Comparison of ENCODE assay signal across 16 cellular contexts in the genomic region with DNA sequence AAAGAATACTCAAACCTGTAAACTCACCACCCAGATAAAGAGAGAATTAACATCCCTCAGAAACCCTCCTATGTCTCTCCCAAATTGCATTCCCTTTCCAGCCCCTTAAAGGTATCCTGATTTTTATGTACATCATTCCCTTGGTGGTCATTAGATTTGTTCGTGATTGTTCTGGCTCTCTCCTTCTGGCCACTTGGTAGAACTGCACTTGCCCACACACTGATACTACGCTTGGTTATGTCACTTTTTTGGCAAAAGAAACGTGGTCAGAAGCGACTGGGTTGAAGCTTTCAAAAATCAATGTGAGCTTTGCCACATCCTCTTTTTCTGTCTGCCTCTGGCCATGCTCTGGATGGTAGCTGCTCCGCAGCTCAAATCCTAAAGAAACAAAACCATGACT.
DNase-seq lines count a peak whose midpoint lies in the region; ATAC-seq and TF ChIP-seq lines count a peak whose summit lies in the region.
"Had no signal": no experiment of that assay in that cellular context is flagged by ENCODE, and none has a peak within 500 bp of the region (broad histone marks: within the 10 kb centered on the region; RNA-seq: fewer than 3 reads in every experiment).

No MANE protein-coding gene starts in this region.

- no peak overlapping the region for H3K4me2 ChIP-seq in DND-41 (ENCODE audit: insufficient read depth, low read length)

- H3K4me1 ChIP-seq in DND-41 (ENCODE audit: insufficient read depth, low read length) (no peaks in the 10 kb centered on the region), colonic mucosa (no peaks in the 10 kb centered on the region)
- H3K4me1 ChIP-seq: gastrocnemius medialis had no signal

- intact Hi-C loops in colonic mucosa (cut with DNase I): no loop called here

- no peaks in the 10 kb centered on the region for H4K20me1 ChIP-seq in DND-41 (ENCODE audit: insufficient read depth, low read length)

- H3K4me3 ChIP-seq in DND-41 (ENCODE audit: low read depth in 1 of 2, low read length in 2 of 2) (no peak overlapping the region), colonic mucosa (no peak overlapping the region)
- H3K4me3 ChIP-seq: gastrocnemius medialis, skin epidermis had no signal

- H3K9me3 ChIP-seq in DND-41 (ENCODE audit: insufficient read depth, low read length, severe bottlenecking) (no peaks in the 10 kb centered on the region), colonic mucosa (no peaks in the 10 kb centered on the region)
- H3K9me3 ChIP-seq: gastrocnemius medialis had no signal

- peak; percentile 19 for TF ChIP-seq CTCF in DND-41 (IDR thresholded peaks at IDR 0.05; ENCODE audit: borderline replicate concordance, extremely low read depth, low read length, poor library complexity, severe bottlenecking)
- TF ChIP-seq CTCF in colonic mucosa (IDR thresholded peaks at IDR 0.05): no peak

- H3K9ac ChIP-seq in DND-41 (ENCODE audit: low read depth, low read length) (no peak overlapping the region), colonic mucosa (ENCODE audit: low read depth in 2 of 2, low read length in 2 of 2) (no peak overlapping the region)

- no peak overlapping the region for H2AFZ ChIP-seq in DND-41 (ENCODE audit: low read depth, low read length)

- no peak overlapping the region for H3K27ac ChIP-seq in DND-41 (ENCODE audit: low read length)
- H3K27ac ChIP-seq in colonic mucosa: no peak overlapping the region
- H3K27ac ChIP-seq: gastrocnemius medialis, skin epidermis had no signal

- ATAC-seq in DND-41 (ENCODE audit: insufficient read depth, low read depth) (no peak), HG03103 (IDR thresholded peaks at IDR 0.05; ENCODE audit: low read depth, unreplicated experiment) (peak; percentile 82), left lobe of liver (peak; percentile 57), GM19463 (IDR thresholded peaks at IDR 0.05; ENCODE audit: unreplicated experiment) (no peak)
- ATAC-seq: gastrocnemius medialis; stimulated activated naive CD8-positive, alpha-beta T cell treated with anti-CD3 and anti-CD28 coated beads, Interleukin-15, amount 100 ng/mL, for 72 hours had no signal

- H3K27me3 ChIP-seq in DND-41 (ENCODE audit: insufficient read depth, low read length, poor library complexity) (no peaks in the 10 kb centered on the region), colonic mucosa (no peaks in the 10 kb centered on the region)
- H3K27me3 ChIP-seq: gastrocnemius medialis had no signal

- no peaks in the 10 kb centered on the region for H3K36me3 ChIP-seq in DND-41 (ENCODE audit: insufficient read depth, low read length)
- no peaks in the 10 kb centered on the region for H3K36me3 ChIP-seq in colonic mucosa
- H3K36me3 ChIP-seq: gastrocnemius medialis had no signal

- DNase-seq in DND-41: no peak
- DNase-seq in RKO (ENCODE audit: low spot score): peak; percentile 21
- no peak for DNase-seq in left lobe of liver (ENCODE audit: low spot score)
- no peak for DNase-seq in mucosa of gallbladder (ENCODE audit: low spot score)
- no peak for DNase-seq in colonic mucosa
- DNase-seq in stimulated activated CD4-positive, alpha-beta T cell treated with anti-CD3 and anti-CD28 coated beads, Interleukin-4, amount 100 ng/mL, for 24 hours: no peak
- DNase-seq: activated naive CD8-positive, alpha-beta T cell treated with anti-CD3 and anti-CD28 coated beads for 36 hours; caudate nucleus; gastrocnemius medialis; MM.1S; NCI-H2171 treated with DMSO at 0.1 percent for 48 hours; nucleus accumbens; stimulated activated naive CD8-positive, alpha-beta T cell treated with anti-CD3 and anti-CD28 coated beads, Interleukin-15, amount 100 ng/mL, for 72 hours had no signal

- no peaks in the 10 kb centered on the region for H3K79me2 ChIP-seq in DND-41 (ENCODE audit: insufficient read depth, low read length)

Comparison
In these comparisons a context has a peak if more than half of its experiments do, and no peak if none do; other contexts are left out.
1. ATAC-seq: peak in HG03103 (single experiment) and left lobe of liver (single experiment); none in DND-41 (single experiment) and GM19463 (single experiment).